10 cellular contexts compared by ENCODE assay signal in the genomic region with DNA sequence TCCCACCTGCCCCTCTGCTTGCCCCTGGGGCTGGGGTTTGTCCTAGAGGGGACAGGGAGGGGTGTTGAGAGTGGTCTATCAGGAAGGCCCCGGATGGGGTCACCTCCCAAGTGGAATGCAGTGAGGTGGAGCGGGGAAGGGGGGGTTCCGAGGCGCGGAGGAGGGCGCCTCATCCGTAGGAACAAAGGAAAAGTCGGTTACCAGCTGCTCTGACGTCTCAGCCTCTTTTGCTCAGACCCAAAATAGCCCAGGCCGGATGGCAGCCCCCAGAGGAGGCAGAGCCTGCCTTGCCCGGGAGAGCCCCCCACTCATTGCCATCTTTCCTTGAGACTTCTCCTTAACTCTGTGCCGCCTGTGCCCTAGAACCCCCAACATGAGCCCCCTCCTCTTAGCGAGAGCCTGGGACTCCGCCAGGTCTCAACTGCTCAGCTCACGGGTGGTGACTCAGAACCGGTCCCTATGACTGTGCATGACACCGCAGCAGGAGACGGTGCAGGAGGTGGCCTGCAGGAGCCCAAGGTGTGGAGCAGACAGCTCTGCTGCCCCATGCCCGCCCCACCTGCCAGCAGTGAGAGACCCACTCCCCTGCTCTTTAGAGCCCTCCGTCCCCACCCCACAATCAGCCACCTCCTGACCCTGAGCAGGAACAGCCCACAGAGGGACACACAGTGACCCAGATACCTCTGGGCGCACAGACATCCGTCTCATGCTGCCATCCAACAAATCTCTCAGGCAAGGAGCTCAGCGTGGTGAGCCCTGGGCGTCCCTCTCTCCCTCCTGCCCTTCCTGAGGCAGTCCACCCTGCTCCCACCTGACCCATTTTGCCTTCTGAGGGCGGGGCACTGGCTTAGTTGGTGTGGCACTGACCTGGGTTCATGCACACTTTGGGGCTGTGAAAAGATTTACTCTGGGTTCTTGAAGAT. TPM values are rescaled to one million over a fixed set of nuclear protein-coding genes. Genes with fewer than 3 reads are reported as not detected.
DNase-seq lines count a peak whose midpoint lies in the region; ATAC-seq and TF ChIP-seq lines count a peak whose summit lies in the region.
"Had no signal": no experiment of that assay in that cellular context is flagged by ENCODE, and none has a peak within 500 bp of the region (broad histone marks: within the 10 kb centered on the region; RNA-seq: fewer than 3 reads in every experiment).

No MANE protein-coding gene starts in this region.

- peak overlapping the region; percentile 79 for H2AK9ac ChIP-seq in IMR-90 (replicated peaks; ENCODE audit: low read depth, low read length, poor library complexity)

- H3K18ac ChIP-seq in IMR-90 (ENCODE audit: low read depth, low read length): no peak overlapping the region

- H3K56ac ChIP-seq in IMR-90 (ENCODE audit: extremely low read depth, insufficient read depth, low read length): no peak overlapping the region

- dilution Hi-C loops in IMR-90 (cut with HindIII; ENCODE audit: low sequenced_read_pairs, unreplicated experiment): no loop called here

- H3K79me1 ChIP-seq in IMR-90 (ENCODE audit: low read depth in 1 of 2, low read length in 2 of 2): peaks cover 12 to 59% of the 10 kb centered on the region in 2 experiments

- H2BK15ac ChIP-seq in IMR-90 (ENCODE audit: low read depth, low read length): no peak overlapping the region

- no peaks in the 10 kb centered on the region for H3F3A ChIP-seq in smooth muscle cell (ENCODE audit: low read depth)

- H3K14ac ChIP-seq in IMR-90 (replicated peaks; ENCODE audit: low read depth, low read length): no peak overlapping the region

- no peak overlapping the region for H4K91ac ChIP-seq in IMR-90 (ENCODE audit: insufficient read depth, low read depth, low read length)

- H3K4me1 ChIP-seq in IMR-90 (ENCODE audit: control insufficient read depth, insufficient read depth, low read length) (peaks cover 8% of the 10 kb centered on the region), smooth muscle cell (ENCODE audit: low read depth) (no peaks in the 10 kb centered on the region)

- WGBS in IMR-90 (ENCODE audit: extremely low coverage in 2 of 2, insufficient read length in 1 of 2), 2 experiments: 57% methylated on average over 9 of the region's 25 CpGs; no CpG with 5 or more reads in 1 of the 2 experiments
- 92% methylated on average over 17 of the region's 25 CpGs for WGBS in smooth muscle cell (ENCODE audit: low lambda C conversion rate)

- H4K20me1 ChIP-seq in IMR-90 (ENCODE audit: insufficient read depth, low read length) (peaks cover 71% of the 10 kb centered on the region), smooth muscle cell (ENCODE audit: low read depth) (peaks cover 78% of the 10 kb centered on the region)

- peaks cover 9% of the 10 kb centered on the region; the same call in 1 of the 2 replicates for H3K9me1 ChIP-seq in IMR-90 (ENCODE audit: insufficient read depth, low read length)

- no peak overlapping the region; the same call in 1 of the 2 replicates for H3K4ac ChIP-seq in IMR-90 (ENCODE audit: low read depth, low read length)

- H2BK120ac ChIP-seq in IMR-90 (ENCODE audit: low read depth, low read length): no peak overlapping the region

- in situ Hi-C loops in IMR-90 (cut with MboI; ENCODE audit: low sequenced_read_pairs): no loop called here

- DNase-seq in D341Med (ENCODE audit: low spot score): peak; percentile 50
- DNase-seq in IMR-90: peak; percentile 52
- DNase-seq in occipital lobe (lab: John Stamatoyannopoulos, UW): peak; percentile 61
- no peak for DNase-seq in smooth muscle cell (lab: John Stamatoyannopoulos, UW; ENCODE audit: unreplicated experiment)
- no peak for DNase-seq in iPS-NIHi11 (ENCODE audit: low spot score)
- no peak for DNase-seq in NCI-H526 treated with DMSO at 0.1 percent for 48 hours (lab: John Stamatoyannopoulos, UW)
- DNase-seq: KG1 had no signal

- H4K8ac ChIP-seq in IMR-90 (ENCODE audit: low read depth in 2 of 2, low read length in 2 of 2): no peak overlapping the region

- no peak for TF ChIP-seq POLR2A in IMR-90 (IDR thresholded peaks at IDR 0.05; ENCODE audit: low read depth, low read length)

- H3K27me3 ChIP-seq in IMR-90 (ENCODE audit: control insufficient read depth, insufficient read depth, low read length) (no peaks in the 10 kb centered on the region), smooth muscle cell (ENCODE audit: low read depth) (no peaks in the 10 kb centered on the region)
- H3K27me3 ChIP-seq: right atrium auricular region had no signal

- H3K9me3 ChIP-seq in IMR-90 (ENCODE audit: control insufficient read depth, insufficient read depth, low read length) (no peaks in the 10 kb centered on the region), smooth muscle cell (replicated peaks; ENCODE audit: low read depth) (no peaks in the 10 kb centered on the region)
- H3K9me3 ChIP-seq: right atrium auricular region had no signal

- no peak overlapping the region for H3K27ac ChIP-seq in IMR-90 (ENCODE audit: insufficient read depth, low read length)
- peak overlapping the region; percentile 72 for H3K27ac ChIP-seq in angular gyrus (ENCODE audit: low read depth, low read length)
- H3K27ac ChIP-seq in smooth muscle cell (ENCODE audit: low read depth): no peak overlapping the region
- H3K27ac ChIP-seq: right atrium auricular region had no signal

- H3K4me3 ChIP-seq in IMR-90 (ENCODE audit: insufficient read depth, low read depth, low read length) (no peak overlapping the region), smooth muscle cell (no peak overlapping the region)
- H3K4me3 ChIP-seq: right atrium auricular region had no signal

- ATAC-seq in IMR-90 (ENCODE audit: low read depth): peak; percentile 24; the same call in 1 of the 2 replicates
- ATAC-seq in HG03097 (IDR thresholded peaks at IDR 0.05; ENCODE audit: low FRiP score, unreplicated experiment): no peak

- no peak overlapping the region for H2AK5ac ChIP-seq in IMR-90 (ENCODE audit: low read depth, low read length)

- no peak overlapping the region for H4K5ac ChIP-seq in IMR-90 (ENCODE audit: low read depth, low read length)

- CTCF ChIA-PET in IMR-90 (lab: Yijun Ruan, JAX): no interaction called here

- no peak overlapping the region for H2BK5ac ChIP-seq in IMR-90 (ENCODE audit: low read depth, low read length, poor library complexity, severe bottlenecking)

- H3K4me2 ChIP-seq in IMR-90 (ENCODE audit: low read depth, low read length) (no peak overlapping the region), smooth muscle cell (no peak overlapping the region)

- H3K79me2 ChIP-seq in smooth muscle cell (ENCODE audit: low read depth): peaks cover 13% of the 10 kb centered on the region

- H3K23ac ChIP-seq in IMR-90 (ENCODE audit: low read depth, low read length): no peak overlapping the region

- TF ChIP-seq CTCF in IMR-90 (conservative IDR thresholded peaks at IDR 0.05; ENCODE audit: low read depth, low read length) (no peak), smooth muscle cell (IDR thresholded peaks at IDR 0.05; ENCODE audit: borderline replicate concordance, insufficient read depth, poor library complexity, severe bottlenecking) (no peak)

- POLR2A ChIA-PET in IMR-90 (lab: Charles Lee; ENCODE audit: unreplicated experiment): no interaction called here

- H2AFZ ChIP-seq in IMR-90 (replicated peaks; ENCODE audit: low read length, poor library complexity): peak overlapping the region; percentile 14
- H2AFZ ChIP-seq in smooth muscle cell (ENCODE audit: low read depth): no peak overlapping the region

- H3K36me3 ChIP-seq in IMR-90 (ENCODE audit: control insufficient read depth, insufficient read depth, low read length): peaks cover 33% of the 10 kb centered on the region
- no peaks in the 10 kb centered on the region for H3K36me3 ChIP-seq in smooth muscle cell (ENCODE audit: low read depth)
- H3K36me3 ChIP-seq: right atrium auricular region had no signal

- H3K9ac ChIP-seq in IMR-90 (ENCODE audit: low read depth, low read length): no peak overlapping the region
- H3K9ac ChIP-seq in smooth muscle cell (ENCODE audit: low read depth): no peak overlapping the region

- intact Hi-C loops in IMR-90 (cut with micrococcal nuclease): no loop called here

- no peak overlapping the region for H2BK20ac ChIP-seq in IMR-90 (ENCODE audit: low read depth, low read length)

- TF ChIP-seq RAD21 in IMR-90 (IDR thresholded peaks at IDR 0.05; ENCODE audit: low read length): no peak

- BruUV-seq in IMR-90 (replicated peaks; lab: Mats Ljungman, UMichigan): no TSS peak

TF ChIP-seq in IMR-90, 13 proteins besides CTCF, POLR2A, EP300 and RAD21 (continues in another document):
- TF ChIP-seq SMC3 (IDR thresholded peaks at IDR 0.05; ENCODE audit: low read depth, low read length) (no peak), RFX5 (IDR thresholded peaks at IDR 0.05; ENCODE audit: low read depth, low read length) (no peak)

RNA-seq across cellular contexts. Expression of gene STX1A, which starts 13.1 kb away (rescaled TPM):
- total RNA-seq in IMR-90 (2012; rRNA removed) (9.3 and 10.0 TPM in 2 replicates), occipital lobe (49.8 TPM), smooth muscle cell (14.3 and 18.3 TPM in 2 replicates)
- polyA plus RNA-seq in IMR-90 (2012; rRNA removed) (22.0 and 22.6 TPM in 2 replicates), smooth muscle cell (7.5 and 18.0 TPM in 2 replicates)
- polyA plus RNA-seq in IMR-90 (2012; cell fraction: cytosol; rRNA removed): 9.5 and 18.4 TPM in 2 replicates
- polyA plus RNA-seq in IMR-90 (2012; cell fraction: nucleus; rRNA removed; ENCODE audit: low replicate concordance): 99.0 and 183 TPM in 2 replicates

RNA-seq across cellular contexts. Expression of gene BUD23, which starts 23.0 kb away (rescaled TPM):
- total RNA-seq in IMR-90 (2012; rRNA removed): 35.7 and 40.8 TPM in 2 replicates
- 65.2 and 72.2 TPM in 2 replicates for polyA plus RNA-seq in IMR-90 (2012; rRNA removed)
- 58.5 and 82.9 TPM in 2 replicates for polyA plus RNA-seq in IMR-90 (2012; cell fraction: cytosol; rRNA removed)
- 42.2 and 57.7 TPM in 2 replicates for polyA plus RNA-seq in IMR-90 (2012; cell fraction: nucleus; rRNA removed; ENCODE audit: low replicate concordance)
- total RNA-seq in occipital lobe: 23.7 TPM
- total RNA-seq in smooth muscle cell: 35.6 and 43.0 TPM in 2 replicates
- 114 and 116 TPM in 2 replicates for polyA plus RNA-seq in smooth muscle cell

RNA-seq across cellular contexts. Expression of gene DNAJC30, which starts 23.1 kb away (rescaled TPM):
- total RNA-seq in IMR-90 (2012; rRNA removed) (1.6 and 1.7 TPM in 2 replicates), occipital lobe (3.1 TPM), smooth muscle cell (1.2 and 1.4 TPM in 2 replicates)
- polyA plus RNA-seq in IMR-90 (2012; rRNA removed) (9.0 and 10.6 TPM in 2 replicates), smooth muscle cell (4.6 and 6.2 TPM in 2 replicates)
- 14.3 and 19.4 TPM in 2 replicates for polyA plus RNA-seq in IMR-90 (2012; cell fraction: cytosol; rRNA removed)
- polyA plus RNA-seq in IMR-90 (2012; cell fraction: nucleus; rRNA removed; ENCODE audit: low replicate concordance): 4.8 and 8.4 TPM in 2 replicates

RNA-seq across cellular contexts. Expression of gene ABHD11, which starts 32.2 kb away (rescaled TPM):
- total RNA-seq in IMR-90 (2012; rRNA removed) (13.4 and 14.2 TPM in 2 replicates), occipital lobe (4.2 TPM), smooth muscle cell (3.4 and 16.5 TPM in 2 replicates)
- polyA plus RNA-seq in IMR-90 (2012; rRNA removed) (19.9 and 22.6 TPM in 2 replicates), smooth muscle cell (14.1 and 19.9 TPM in 2 replicates)
- 16.7 and 17.6 TPM in 2 replicates for polyA plus RNA-seq in IMR-90 (2012; cell fraction: cytosol; rRNA removed)
- 7.5 and 18.0 TPM in 2 replicates for polyA plus RNA-seq in IMR-90 (2012; cell fraction: nucleus; rRNA removed; ENCODE audit: low replicate concordance)

RNA-seq across cellular contexts. Expression of gene VPS37D, which starts 38.8 kb away (rescaled TPM):
- total RNA-seq in IMR-90 (2012; rRNA removed) (2.3 and 2.8 TPM in 2 replicates), occipital lobe (21.5 TPM), smooth muscle cell (2.8 and 7.1 TPM in 2 replicates)
- polyA plus RNA-seq in IMR-90 (2012; rRNA removed) (3.1 and 4.8 TPM in 2 replicates), smooth muscle cell (7.1 and 8.7 TPM in 2 replicates)
- polyA plus RNA-seq in IMR-90 (2012; cell fraction: cytosol; rRNA removed): 4.4 and 4.9 TPM in 2 replicates
- polyA plus RNA-seq in IMR-90 (2012; cell fraction: nucleus; rRNA removed; ENCODE audit: low replicate concordance): 2.2 and 3.8 TPM in 2 replicates

Comparison
In these comparisons a context has a peak if more than half of its experiments do, and no peak if none do; other contexts are left out.
1. DNase-seq: peak in D341Med (single experiment), IMR-90 (single experiment) and occipital lobe (single experiment); none in smooth muscle cell (single experiment), iPS-NIHi11 (single experiment) and NCI-H526 treated with DMSO at 0.1 percent for 48 hours (single experiment).